In genomic region chr18:43482136-43482535, GRCh38 we compare ENCODE assay signal across 35 cellular contexts.
"Had no signal": no experiment of that assay in that cellular context is flagged by ENCODE, and none has a peak within 500 bp of the region (broad histone marks: within the 10 kb centered on the region; RNA-seq: fewer than 3 reads in every experiment).

No MANE protein-coding gene starts in this region.

- H3K27me3 Mint-ChIP-seq: activated B cell treated with CpG ODN at 0.5 μM for 24 hours; activated CD4-positive, alpha-beta memory T cell treated with anti-CD3 and anti-CD28 coated beads for 36 hours; activated CD4-positive, alpha-beta T cell treated with anti-CD3 and anti-CD28 coated beads, Interleukin-2, amount 10 ng/mL, durations not matched to agents 24 days and 14 days; activated CD8-positive, alpha-beta T cell treated with anti-CD3 and anti-CD28 coated beads for 36 hours; activated naive CD8-positive, alpha-beta T cell treated with anti-CD3 and anti-CD28 coated beads for 36 hours; activated T-helper 17 cell treated with anti-CD3 and anti-CD28 coated beads, Interleukin-2, amount 50 U/mL, for 72 hours had no signal

- H3K4me1 ChIP-seq: adrenal gland, breast epithelium had no signal

- ATAC-seq: activated CD8-positive, alpha-beta T cell treated with anti-CD3 and anti-CD28 coated beads for 36 hours; activated naive CD4-positive, alpha-beta T cell treated with anti-CD3 and anti-CD28 coated beads, Interleukin-2, amount 50 U/mL, for 72 hours; activated T-cell treated with anti-CD3 and anti-CD28 coated beads, Interleukin-2, amount 50 U/mL, for 4 hours; activated T-cell treated with anti-CD3 and anti-CD28 coated beads, Interleukin-2, amount 50 U/mL, for 72 hours; activated T-helper 17 cell treated with anti-CD3 and anti-CD28 coated beads, Interleukin-2, amount 50 U/mL, for 72 hours; body of pancreas had no signal

- H3K27me3 ChIP-seq: adrenal gland, body of pancreas, brain microvascular endothelial cell, breast epithelium had no signal

- H3K9me3 ChIP-seq: adrenal gland, body of pancreas had no signal

- H3K27ac ChIP-seq: adrenal gland, body of pancreas, brain microvascular endothelial cell, breast epithelium, VCaP had no signal

- H3K4me1 Mint-ChIP-seq: activated B cell treated with CpG ODN at 0.5 μM for 24 hours; activated CD4-positive, alpha-beta T cell treated with anti-CD3 and anti-CD28 coated beads, Interleukin-2, amount 10 ng/mL, durations not matched to agents 24 days and 14 days; activated naive CD8-positive, alpha-beta T cell treated with anti-CD3 and anti-CD28 coated beads for 36 hours; activated T-helper 17 cell treated with anti-CD3 and anti-CD28 coated beads, Interleukin-2, amount 50 U/mL, for 72 hours had no signal

- H3K36me3 Mint-ChIP-seq: activated CD4-positive, alpha-beta memory T cell treated with anti-CD3 and anti-CD28 coated beads for 36 hours; activated naive CD8-positive, alpha-beta T cell treated with anti-CD3 and anti-CD28 coated beads for 36 hours had no signal

- DNase-seq: activated B cell treated with CpG ODN at 0.5 μM for 24 hours; activated CD4-positive, alpha-beta memory T cell treated with anti-CD3 and anti-CD28 coated beads for 36 hours; activated CD4-positive, alpha-beta T cell treated with anti-CD3 and anti-CD28 coated beads for 4 hours; activated CD4-positive, alpha-beta T cell treated with anti-CD3 and anti-CD28 coated beads, Interleukin-2, amount 10 ng/mL, durations not matched to agents 24 days and 14 days; activated CD4-positive, alpha-beta T cell treated with anti-CD3 and anti-CD28 coated beads, Interleukin-2, amount 50 U/mL, for 1 hour; activated CD4-positive, alpha-beta T cell treated with anti-CD3 and anti-CD28 coated beads, Interleukin-2, amount 50 U/mL, for 4 hours; activated CD4-positive, CD25-positive, alpha-beta regulatory T cell treated with anti-CD3 and anti-CD28 coated beads, Interleukin-2, amount 50 U/mL, for 72 hours; activated CD8-positive, alpha-beta memory T cell treated with anti-CD3 and anti-CD28 coated beads, Interleukin-2, amount 50 U/mL, for 4 hours; activated CD8-positive, alpha-beta T cell treated with anti-CD3 and anti-CD28 coated beads for 36 hours; activated effector memory CD4-positive, alpha-beta T cell treated with anti-CD3 and anti-CD28 coated beads, Interleukin-2, amount 50 U/mL, for 16 hours; activated gamma-delta T cell treated with Interleukin-2 at 50 U/mL for 16 hours; activated naive CD4-positive, alpha-beta T cell; activated naive CD4-positive, alpha-beta T cell treated with anti-CD3 and anti-CD28 coated beads for 36 hours; activated naive CD4-positive, alpha-beta T cell treated with anti-CD3 and anti-CD28 coated beads, Interleukin-2, amount 50 U/mL, for 16 hours; activated naive CD8-positive, alpha-beta T cell treated with anti-CD3 and anti-CD28 coated beads for 36 hours; activated T-cell treated with anti-CD3 and anti-CD28 coated beads for 4 hours; activated T-cell treated with anti-CD3 and anti-CD28 coated beads, Interleukin-2, amount 50 U/mL, for 1 hour; activated T-cell treated with anti-CD3 and anti-CD28 coated beads, Interleukin-2, amount 50 U/mL, for 4 hours; activated T-cell treated with anti-CD3 and anti-CD28 coated beads, Interleukin-2, amount 50 U/mL, for 72 hours; adrenal gland; amniotic stem cell; aorta; body of pancreas; brain microvascular endothelial cell; central memory CD4-positive, alpha-beta T cell; T-helper 1 cell; T-helper 2 cell; T-helper 9 cell had no signal

- H3K4me3 ChIP-seq: adrenal gland, body of pancreas, breast epithelium had no signal

- H3K4me3 Mint-ChIP-seq: activated B cell treated with CpG ODN at 0.5 μM for 24 hours; activated CD4-positive, alpha-beta memory T cell treated with anti-CD3 and anti-CD28 coated beads for 36 hours; activated CD4-positive, alpha-beta T cell treated with anti-CD3 and anti-CD28 coated beads, Interleukin-2, amount 10 ng/mL, durations not matched to agents 24 days and 14 days; activated CD8-positive, alpha-beta T cell treated with anti-CD3 and anti-CD28 coated beads for 36 hours; activated naive CD4-positive, alpha-beta T cell treated with anti-CD3 and anti-CD28 coated beads for 36 hours; activated naive CD8-positive, alpha-beta T cell treated with anti-CD3 and anti-CD28 coated beads for 36 hours; activated T-cell treated with anti-CD3 and anti-CD28 coated beads, Interleukin-2, amount 50 U/mL, for 4 hours; activated T-cell treated with anti-CD3 and anti-CD28 coated beads, Interleukin-2, amount 50 U/mL, for 72 hours; activated T-helper 1 cell treated with anti-CD3 and anti-CD28 coated beads, Interleukin-12 subunit alpha, Interleukin-12 subunit beta, Interleukin-2, Interleukin-4 antibody, amounts not matched to agents 30 ng/mL and 10 ng/mL and 1 ng/mL, durations not matched to agents 14 hours and 24 hours and 36 hours; activated T-helper 17 cell treated with anti-CD3 and anti-CD28 coated beads, Interleukin-2, amount 50 U/mL, for 72 hours; T-helper 1 cell treated with Interleukin-12 subunit alpha and Interleukin-12 subunit beta and Interleukin-4 antibody, amounts not matched to agents 30 μg/mL and 1 μg/mL, for 36 hours; T-helper 2 cell treated with Interferon-gamma antibody and Interleukin-4, amounts not matched to agents 5 μg/mL and 100 μg/mL, for 36 hours had no signal

- H3K27ac Mint-ChIP-seq: activated B cell treated with CpG ODN at 0.5 μM for 24 hours; activated CD4-positive, alpha-beta memory T cell treated with anti-CD3 and anti-CD28 coated beads for 36 hours; activated CD4-positive, alpha-beta T cell treated with anti-CD3 and anti-CD28 coated beads, Interleukin-2, amount 10 ng/mL, durations not matched to agents 24 days and 14 days; activated CD8-positive, alpha-beta T cell treated with anti-CD3 and anti-CD28 coated beads for 36 hours; activated naive CD4-positive, alpha-beta T cell treated with anti-CD3 and anti-CD28 coated beads for 36 hours; activated naive CD4-positive, alpha-beta T cell treated with anti-CD3 and anti-CD28 coated beads, Interleukin-2, amount 50 U/mL, for 72 hours; activated naive CD8-positive, alpha-beta T cell treated with anti-CD3 and anti-CD28 coated beads for 36 hours; activated T-cell treated with anti-CD3 and anti-CD28 coated beads, Interleukin-2, amount 50 U/mL, for 72 hours; activated T-helper 1 cell treated with anti-CD3 and anti-CD28 coated beads, Interleukin-12 subunit alpha, Interleukin-12 subunit beta, Interleukin-2, Interleukin-4 antibody, amounts not matched to agents 30 ng/mL and 10 ng/mL and 1 ng/mL, durations not matched to agents 14 hours and 24 hours and 36 hours; activated T-helper 17 cell treated with anti-CD3 and anti-CD28 coated beads, Interleukin-2, amount 50 U/mL, for 72 hours; T-helper 1 cell treated with Interleukin-12 subunit alpha and Interleukin-12 subunit beta and Interleukin-4 antibody, amounts not matched to agents 30 μg/mL and 1 μg/mL, for 36 hours; T-helper 2 cell treated with Interferon-gamma antibody and Interleukin-4, amounts not matched to agents 5 μg/mL and 100 μg/mL, for 36 hours had no signal

- H3K36me3 ChIP-seq: adrenal gland, brain microvascular endothelial cell, breast epithelium had no signal
